Comparison of ENCODE assay signal across 8 cellular contexts in genomic region chr17:17439971-17440843, GRCh38. TPM values are rescaled to one million over a fixed set of nuclear protein-coding genes. Genes with fewer than 3 reads are reported as not detected.
A peak's percentile ranks its signal among the peaks of the same experiment; 100 is the strongest.
DNase-seq lines count a peak whose midpoint lies in the region; ATAC-seq and TF ChIP-seq lines count a peak whose summit lies in the region.

No MANE protein-coding gene starts in this region.

- H3K4me1 Mint-ChIP-seq in stimulated activated effector memory CD8-positive, alpha-beta T cell treated with anti-CD3 and anti-CD28 coated beads, Interleukin-12 subunit alpha, Interleukin-12 subunit beta, amount 100 ng/mL, for 72 hours: peaks cover 9% of the 10 kb centered on the region

- no peaks in the 10 kb centered on the region for H3K9me3 Mint-ChIP-seq in stimulated activated effector memory CD8-positive, alpha-beta T cell treated with anti-CD3 and anti-CD28 coated beads, Interleukin-12 subunit alpha, Interleukin-12 subunit beta, amount 100 ng/mL, for 72 hours

- DNase-seq in AG04450 (ENCODE audit: low read depth, low spot score): no peak
- peak; percentile 94 for DNase-seq in NCI-H69 (lab: John Stamatoyannopoulos, UW)
- peak; percentile 33 to 57 for DNase-seq in activated CD4-positive, alpha-beta T cell treated with anti-CD3 and anti-CD28 coated beads, Interleukin-2, amount 50 U/mL, for 24 hours (ENCODE audit: low read depth in 1 of 2, low spot score in 1 of 2)
- DNase-seq in ecto neural progenitor cell (ENCODE audit: low spot score): peak; percentile 84
- peak; percentile 71 for DNase-seq in midbrain (lab: John Stamatoyannopoulos, UW)
- peak; percentile 66 to 90 for DNase-seq in stimulated activated effector memory CD8-positive, alpha-beta T cell treated with anti-CD3 and anti-CD28 coated beads, Interleukin-12 subunit alpha, Interleukin-12 subunit beta, amount 100 ng/mL, for 72 hours (ENCODE audit: low spot score in 2 of 2)

- H3K36me3 ChIP-seq in HEK293 (ENCODE audit: control insufficient read depth in 2 of 2, insufficient read depth in 1 of 2, low read length in 2 of 2): no peaks in the 10 kb centered on the region

- H3K4me3 ChIP-seq in AG04450 (ENCODE audit: low read depth, low read length): no peak overlapping the region
- H3K4me3 ChIP-seq in HEK293 (ENCODE audit: low read depth, low read length): no peak overlapping the region

- H3K27ac ChIP-seq in AG04450 (ENCODE audit: low read depth, low read length) (no peak overlapping the region), HEK293 (ENCODE audit: extremely low read depth, low read depth, low read length) (no peak overlapping the region)

- no peak overlapping the region for H3K27ac Mint-ChIP-seq in stimulated activated effector memory CD8-positive, alpha-beta T cell treated with anti-CD3 and anti-CD28 coated beads, Interleukin-12 subunit alpha, Interleukin-12 subunit beta, amount 100 ng/mL, for 72 hours

- H3K4me3 Mint-ChIP-seq in stimulated activated effector memory CD8-positive, alpha-beta T cell treated with anti-CD3 and anti-CD28 coated beads, Interleukin-12 subunit alpha, Interleukin-12 subunit beta, amount 100 ng/mL, for 72 hours: no peak overlapping the region

- peak; percentile 82 for ATAC-seq in stimulated activated effector memory CD8-positive, alpha-beta T cell treated with anti-CD3 and anti-CD28 coated beads, Interleukin-12 subunit alpha, Interleukin-12 subunit beta, amount 100 ng/mL, for 72 hours
- ATAC-seq in HG03135 (IDR thresholded peaks at IDR 0.05; ENCODE audit: unreplicated experiment): no peak

- POLR2A ChIA-PET in AG04450 (lab: Yijun Ruan, JAX): no interaction called here
- POLR2A ChIA-PET in HEK293 (lab: Yijun Ruan, JAX): no interaction called here

- H3K36me3 Mint-ChIP-seq in stimulated activated effector memory CD8-positive, alpha-beta T cell treated with anti-CD3 and anti-CD28 coated beads, Interleukin-12 subunit alpha, Interleukin-12 subunit beta, amount 100 ng/mL, for 72 hours: no peaks in the 10 kb centered on the region

- CTCF ChIA-PET in AG04450 (lab: Charles Lee) (interaction anchor here (1.0 kb wide), 1 partner anchor 76 kb away, joined by 3 read pairs; no protein-coding TSS in a partner anchor), HEK293 (lab: Yijun Ruan, JAX) (interaction anchor here (0.5 to 1.3 kb wide), 9 partner anchors 8 to 453 kb away, joined by 3 to 4 read pairs (median 3); no protein-coding TSS in a partner anchor)

- H3K27me3 ChIP-seq in AG04450 (ENCODE audit: control insufficient read depth, insufficient read depth, low read length): no peaks in the 10 kb centered on the region

- H3K4me1 ChIP-seq in HEK293 (ENCODE audit: control insufficient read depth, insufficient read depth, low read length): peaks cover under 1% of the 10 kb centered on the region; the same call in 1 of the 2 replicates

- H3K9me3 ChIP-seq in AG04450 (ENCODE audit: control insufficient read depth, insufficient read depth, low read length) (peaks cover 2% of the 10 kb centered on the region; the same call in 1 of the 2 replicates), HEK293 (ENCODE audit: control insufficient read depth, insufficient read depth, low read depth, low read length) (no peaks in the 10 kb centered on the region)

- TF ChIP-seq CTCF in AG04450 (IDR thresholded peaks at IDR 0.05; ENCODE audit: low read depth, low read length): peak; percentile 52
- TF ChIP-seq CTCF in HEK293 (tag by site-specific recombination; IDR thresholded peaks at IDR 0.05): no peak

TF ChIP-seq in HEK293, 187 proteins besides CTCF, POLR2A, EP300 and RAD21:
- TF ChIP-seq KLF7 (tag by site-specific recombination; IDR thresholded peaks at IDR 0.05; ENCODE audit: borderline replicate concordance): peak; percentile 90
- TF ChIP-seq ZNF248 (tag by site-specific recombination; IDR thresholded peaks at IDR 0.05): no peak
- TF ChIP-seq FEZF1 (tag by site-specific recombination; IDR thresholded peaks at IDR 0.05): peak; percentile 86
- no peak for TF ChIP-seq ZNF16 (tag by site-specific recombination; IDR thresholded peaks at IDR 0.05; ENCODE audit: low read depth)
- peak; percentile 37; the same call in 1 of the 2 replicates for TF ChIP-seq GLIS1 (tag by site-specific recombination; IDR thresholded peaks at IDR 0.05)
- TF ChIP-seq KLF1 (tag by site-specific recombination; IDR thresholded peaks at IDR 0.05): peak; percentile 79
- TF ChIP-seq ZNF654 (tag by site-specific recombination; IDR thresholded peaks at IDR 0.05; ENCODE audit: low read depth): peak; percentile 16; the same call in 1 of the 2 replicates
- no peak for TF ChIP-seq GLI2 (tag by site-specific recombination; IDR thresholded peaks at IDR 0.05; ENCODE audit: borderline replicate concordance, low read depth)
- no peak for TF ChIP-seq ZNF670 (tag by site-specific recombination; IDR thresholded peaks at IDR 0.05; ENCODE audit: low read depth)
- 0 out of 2 replicates have a peak, but pooled peaks have one; percentile 35 for TF ChIP-seq EGR2 (tag by site-specific recombination; IDR thresholded peaks at IDR 0.05; ENCODE audit: low read depth)
- peak; percentile 38 for TF ChIP-seq ZFHX2 (tag by site-specific recombination; conservative IDR thresholded peaks at IDR 0.05)

RNA-seq across cellular contexts. Expression of gene MED9, which starts 36.6 kb away (rescaled TPM):
- polyA plus RNA-seq in AG04450 (2011; rRNA removed): 10.9 and 11.6 TPM in 2 replicates
- polyA minus RNA-seq in AG04450 (2011; rRNA and poly(A)+ RNA removed): 11.0 TPM in 2 replicates

RNA-seq across cellular contexts. Expression of gene RASD1, which starts 56.0 kb away (rescaled TPM):
- polyA plus RNA-seq in AG04450 (2011; rRNA removed): 0.55 and 0.91 TPM in 2 replicates
- polyA minus RNA-seq in AG04450 (2011; rRNA and poly(A)+ RNA removed): 0.65 and 0.69 TPM in 2 replicates
